Comparison of ENCODE assay signal across 23 cellular contexts in the genomic region with DNA sequence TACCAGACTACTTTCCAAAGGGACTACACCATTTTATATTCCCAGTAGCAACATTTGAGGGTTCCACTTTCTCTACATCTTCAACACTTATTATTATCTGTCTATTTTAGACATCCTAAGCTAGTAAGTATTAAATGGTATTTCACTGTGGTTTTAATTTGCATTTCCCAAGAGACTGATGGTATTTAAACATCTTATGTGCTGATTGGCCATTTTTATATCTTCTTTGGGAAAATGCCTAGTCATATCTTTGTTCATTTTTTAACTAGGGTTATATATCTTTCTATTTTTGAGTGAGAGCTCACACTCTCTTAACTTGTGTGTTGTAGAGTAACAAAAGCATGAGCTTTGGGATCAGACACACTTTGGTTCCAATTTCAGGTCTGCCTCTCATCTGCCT.
DNase-seq lines count a peak whose midpoint lies in the region; ATAC-seq, FAIRE-seq and TF ChIP-seq lines count a peak whose summit lies in the region.
"Had no signal": no experiment of that assay in that cellular context is flagged by ENCODE, and none has a peak within 500 bp of the region (broad histone marks: within the 10 kb centered on the region; RNA-seq: fewer than 3 reads in every experiment).

No MANE protein-coding gene starts in this region.

- H3K9me1 ChIP-seq in K562 (ENCODE audit: control insufficient read depth, insufficient read depth, low read length): no peaks in the 10 kb centered on the region

- H3K4me2 ChIP-seq in A549: no peak overlapping the region
- no peak overlapping the region for H3K4me2 ChIP-seq in K562 (ENCODE audit: insufficient read depth, low read length)

- H4K20me1 ChIP-seq in K562 (replicated peaks; ENCODE audit: control insufficient read depth, insufficient read depth, low read length): no peaks in the 10 kb centered on the region

- H3K79me2 ChIP-seq in K562 (ENCODE audit: control insufficient read depth, insufficient read depth, low read length): no peaks in the 10 kb centered on the region

- FAIRE-seq in A549 (lab: Jason Lieb, UNC) (peak; percentile 49), K562 (lab: Jason Lieb, UNC) (no peak)
- FAIRE-seq: GM12878 had no signal

- in situ Hi-C loops in K562 (cut with MboI): no loop called here

- CTCF ChIA-PET in A549 (lab: Yijun Ruan, JAX): interaction anchor here (0.5 kb wide), 1 partner anchor 444 kb away, joined by 3 read pairs; no protein-coding TSS in a partner anchor
- CTCF ChIA-PET in K562 (lab: Yijun Ruan, JAX; ENCODE audit: low intra/inter-chr PET ratio): no interaction called here

- no peak overlapping the region for H3K27ac ChIP-seq in A549
- H3K27ac ChIP-seq in K562 (ENCODE audit: extremely low read depth, low read depth, low read length): no peak overlapping the region
- H3K27ac ChIP-seq: 22Rv1 had no signal

- no peaks in the 10 kb centered on the region for H3K36me3 ChIP-seq in K562 (ENCODE audit: control insufficient read depth, insufficient read depth, low read length)

- TF ChIP-seq RAD21 in A549 (conservative IDR thresholded peaks at IDR 0.05 in 1 of 2, IDR thresholded peaks at IDR 0.05 in 1 of 2) (no peak), K562 (CRISPR knock-in tag; conservative IDR thresholded peaks at IDR 0.05 in 1 of 2, IDR thresholded peaks at IDR 0.05 in 1 of 2) (no peak)

- H3K4me1 ChIP-seq in A549: no peaks in the 10 kb centered on the region
- no peaks in the 10 kb centered on the region for H3K4me1 ChIP-seq in K562 (replicated peaks in 1 of 2; ENCODE audit: control insufficient read depth in 2 of 2, insufficient read depth in 2 of 2, low read length in 2 of 2)

- intact Hi-C loops in K562 (cut with micrococcal nuclease): no loop called here

- TF ChIP-seq EP300 in A549 (IDR thresholded peaks at IDR 0.05) (no peak), K562 (IDR thresholded peaks at IDR 0.05; ENCODE audit: low read length) (no peak)

- DNase-seq in A549 (ENCODE audit: low read depth in 1 of 2, low spot score in 1 of 2) (no peak), NCI-H526 (lab: John Stamatoyannopoulos, UW) (peak; percentile 54 to 58), K562 (ENCODE audit: extremely low read depth in 1 of 4, low spot score in 3 of 4) (no peak), fibroblast of peridontal ligament (ENCODE audit: extremely low read depth) (peak; percentile 7), dermis blood vessel endothelial cell (no peak), superior temporal gyrus (ENCODE audit: extremely low spot score) (no peak), midbrain (lab: John Stamatoyannopoulos, UW) (no peak)
- DNase-seq: BE2C; C1 segment of cervical spinal cord; CD4-positive, CD25-positive, alpha-beta regulatory T cell; CD8-positive, alpha-beta memory T cell; COR-L47; DMS 273 treated with DMSO at 0.1 percent for 48 hours; DMS53; DND-41; EL; GOT3; H7; HFFc6 had no signal

- ATAC-seq in A549 (no peak), K562 (no peak), HG02642 (IDR thresholded peaks at IDR 0.05; ENCODE audit: poor library complexity, unreplicated experiment) (no peak)
- ATAC-seq: GM12878, HCT116 had no signal

- POLR2A ChIA-PET in A549 (lab: Yijun Ruan, JAX) (no interaction called here), K562 (lab: Yijun Ruan, JAX) (interaction anchor here (1.0 kb wide), 1 partner anchor 11 kb away, joined by 3 read pairs; no protein-coding TSS in a partner anchor)

- TF ChIP-seq POLR2A in A549 (IDR thresholded peaks at IDR 0.05; ENCODE audit: low read length): no peak
- TF ChIP-seq POLR2A in K562 (conservative IDR thresholded peaks at IDR 0.05): no peak

- H3K9me3 ChIP-seq in A549 (no peaks in the 10 kb centered on the region), K562 (replicated peaks; ENCODE audit: control insufficient read depth, insufficient read depth, low read depth, low read length) (no peaks in the 10 kb centered on the region)
- H3K9me3 ChIP-seq: BE2C had no signal

- no peak overlapping the region for H3K9ac ChIP-seq in K562 (ENCODE audit: insufficient read depth in 1 of 2, low read depth in 2 of 2, low read length in 2 of 2)

- no peak overlapping the region for H3K4me3 ChIP-seq in A549
- no peak overlapping the region for H3K4me3 ChIP-seq in K562
- H3K4me3 ChIP-seq: GM12878 had no signal

- H2AFZ ChIP-seq in K562 (ENCODE audit: low read depth, low read length): no peak overlapping the region

- H3K27me3 ChIP-seq in K562 (ENCODE audit: control insufficient read depth in 2 of 2, insufficient read depth in 2 of 2, low read length in 2 of 2): no peaks in the 10 kb centered on the region
- H3K27me3 ChIP-seq: BE2C had no signal

- no TSS peak for BruUV-seq in K562 (replicated peaks; lab: Mats Ljungman, UMichigan)

- TF ChIP-seq CTCF in A549 (IDR thresholded peaks at IDR 0.05) (no peak), K562 (IDR thresholded peaks at IDR 0.05 in 2 of 3, conservative IDR thresholded peaks at IDR 0.05 in 1 of 3; ENCODE audit: insufficient read depth in 2 of 3, low read depth in 1 of 3, low read length in 3 of 3) (no peak)

TF ChIP-seq in A549, 52 proteins besides CTCF, POLR2A, EP300 and RAD21:
- no peak for TF ChIP-seq FOXS1 (CRISPR knock-in tag; IDR thresholded peaks at IDR 0.05)
- TF ChIP-seq USF2 (IDR thresholded peaks at IDR 0.05): no peak
- peak; percentile 21 for TF ChIP-seq MAFK (IDR thresholded peaks at IDR 0.05; ENCODE audit: partially characterized antibody)
- no peak for TF ChIP-seq NFE2L2 (conservative IDR thresholded peaks at IDR 0.05; ENCODE audit: low read length)
- TF ChIP-seq ZNF302 (CRISPR knock-in tag; IDR thresholded peaks at IDR 0.05): no peak
- TF ChIP-seq ZSCAN20 (CRISPR knock-in tag; IDR thresholded peaks at IDR 0.05): no peak
- TF ChIP-seq MAX (IDR thresholded peaks at IDR 0.05): no peak

TF ChIP-seq in K562, 482 proteins besides CTCF, POLR2A, EP300 and RAD21:
- 0 out of 2 replicates have a peak, but pooled peaks have one; percentile 22 for TF ChIP-seq MAFG (tag; conservative IDR thresholded peaks at IDR 0.05)
- peak; percentile 77 for TF ChIP-seq ZNF316 (IDR thresholded peaks at IDR 0.05)
- TF ChIP-seq ZSCAN29 (IDR thresholded peaks at IDR 0.05): no peak
- no peak for TF ChIP-seq ZMIZ1 (IDR thresholded peaks at IDR 0.05; ENCODE audit: low read depth in 2 of 2, low read length in 2 of 2)
- TF ChIP-seq IRF1 (CRISPR knock-in tag; IDR thresholded peaks at IDR 0.05; ENCODE audit: borderline replicate concordance): no peak
- no peak for TF ChIP-seq THRA (IDR thresholded peaks at IDR 0.05)
- TF ChIP-seq CREB1 (IDR thresholded peaks at IDR 0.05): no peak
- TF ChIP-seq CREB1 (CRISPR knock-in tag; IDR thresholded peaks at IDR 0.05): no peak
- TF ChIP-seq C11orf30 (IDR thresholded peaks at IDR 0.05; ENCODE audit: low read depth): peak; percentile 41; the same call in 1 of the 2 replicates
- no peak for TF ChIP-seq NR3C1 (CRISPR knock-in tag; IDR thresholded peaks at IDR 0.05)
- no peak for TF ChIP-seq ATF1 (CRISPR knock-in tag; IDR thresholded peaks at IDR 0.05)
- no peak for TF ChIP-seq ATF1 (tag; IDR thresholded peaks at IDR 0.05)

Comparison
In these comparisons a context has a peak if more than half of its experiments do, and no peak if none do; other contexts are left out.
1. DNase-seq: peak in NCI-H526 (2 of 2) and fibroblast of peridontal ligament (single experiment); none in A549 (0 of 2), K562 (0 of 4), dermis blood vessel endothelial cell (single experiment), superior temporal gyrus (single experiment) and midbrain (single experiment).
2. Of the 35 proteins assayed by ChIP-seq in both K562 and A549: peak only in K562: none; only in A549: MAFK; in both: none; in neither: 34.